Comparison of ENCODE assay signal across 10 cellular contexts in genomic region chr20:31664696-31665354, GRCh38. TPM values are rescaled to one million over a fixed set of nuclear protein-coding genes. Genes with fewer than 3 reads are reported as not detected.
DNase-seq lines count a peak whose midpoint lies in the region; ATAC-seq and TF ChIP-seq lines count a peak whose summit lies in the region.
"Had no signal": no experiment of that assay in that cellular context is flagged by ENCODE, and none has a peak within 500 bp of the region (broad histone marks: within the 10 kb centered on the region; RNA-seq: fewer than 3 reads in every experiment).

No MANE protein-coding gene starts in this region.

- no peak for DNase-seq in activated CD4-positive, alpha-beta T cell treated with anti-CD3 and anti-CD28 coated beads, Interleukin-2, amount 10 ng/mL, durations not matched to agents 24 days and 14 days
- DNase-seq in activated CD4-positive, alpha-beta T cell treated with anti-CD3 and anti-CD28 coated beads, Interleukin-2, amount 50 U/mL, for 48 hours, result no peak
- DNase-seq in adipocyte (ENCODE audit: low read depth), result no peak
- DNase-seq in lower lobe of right lung, result no peak
- peak; percentile 26 to 42 for DNase-seq in thyroid gland
- no peak for DNase-seq in DMS79 (lab: John Stamatoyannopoulos, UW)
- no peak for DNase-seq in iPS-NIHi11 (ENCODE audit: low spot score)
- DNase-seq in A172 (ENCODE audit: low spot score), result no peak
- DNase-seq: MV-4-11 had no signal

- H3K4me1 ChIP-seq in adipocyte (ENCODE audit: control insufficient read depth, insufficient read depth, low read length) (peaks cover 62% of the 10 kb centered on the region), lower lobe of right lung (peaks cover 79% of the 10 kb centered on the region), thyroid gland (peaks cover 56 to 82% of the 10 kb centered on the region in 2 donors)

- 27 to 31% methylated on average over 2 of the region's 2 CpGs for WGBS in thyroid gland, 2 donors

- no peaks in the 10 kb centered on the region for H3K9me3 Mint-ChIP-seq in activated CD4-positive, alpha-beta T cell treated with anti-CD3 and anti-CD28 coated beads, Interleukin-2, amount 10 ng/mL, durations not matched to agents 24 days and 14 days

- H3K36me3 ChIP-seq in adipocyte (ENCODE audit: control insufficient read depth, insufficient read depth, low read length, severe bottlenecking), result peaks cover 36% of the 10 kb centered on the region
- H3K36me3 ChIP-seq in lower lobe of right lung, result peaks cover 25% of the 10 kb centered on the region
- peaks cover 8 to 19% of the 10 kb centered on the region in 2 donors for H3K36me3 ChIP-seq in thyroid gland

- H3K4me3 Mint-ChIP-seq in activated CD4-positive, alpha-beta T cell treated with anti-CD3 and anti-CD28 coated beads, Interleukin-2, amount 10 ng/mL, durations not matched to agents 24 days and 14 days, result no peak overlapping the region
- H3K4me3 Mint-ChIP-seq: B cell had no signal

- no peaks in the 10 kb centered on the region for H3K27me3 Mint-ChIP-seq in activated CD4-positive, alpha-beta T cell treated with anti-CD3 and anti-CD28 coated beads, Interleukin-2, amount 10 ng/mL, durations not matched to agents 24 days and 14 days
- H3K27me3 Mint-ChIP-seq: B cell had no signal

- peaks cover 65% of the 10 kb centered on the region for H3K4me1 Mint-ChIP-seq in activated CD4-positive, alpha-beta T cell treated with anti-CD3 and anti-CD28 coated beads, Interleukin-2, amount 10 ng/mL, durations not matched to agents 24 days and 14 days

- H3K4me3 ChIP-seq in adipocyte (ENCODE audit: low read length) (no peak overlapping the region), lower lobe of right lung (no peak overlapping the region), thyroid gland (replicated peaks in 1 of 3) (no peak overlapping the region)

- TF ChIP-seq POLR2A in thyroid gland (IDR thresholded peaks at IDR 0.05), result no peak

- ATAC-seq in lower lobe of right lung, result peak in 1 of 2 donors; percentile 20

- H3K27ac Mint-ChIP-seq in activated CD4-positive, alpha-beta T cell treated with anti-CD3 and anti-CD28 coated beads, Interleukin-2, amount 10 ng/mL, durations not matched to agents 24 days and 14 days, result peak overlapping the region; percentile 81

- intact Hi-C loops in activated CD4-positive, alpha-beta T cell treated with anti-CD3 and anti-CD28 coated beads, Interleukin-2, amount 10 ng/mL, durations not matched to agents 24 days and 14 days (cut with micrococcal nuclease), result no loop called here
- intact Hi-C loops in lower lobe of right lung (cut with DNase I), result loop anchor here (10.0 kb wide), 1 partner anchor 50 kb away; no protein-coding TSS in a partner anchor
- intact Hi-C loops in thyroid gland (cut with DNase I), result no loop called here

- H3K27ac ChIP-seq in lower lobe of right lung (peak overlapping the region; percentile 80), thyroid gland (peak overlapping the region; percentile 80 to 90 (median 86))

- no peaks in the 10 kb centered on the region for H3K27me3 ChIP-seq in adipocyte (replicated peaks; ENCODE audit: control insufficient read depth, insufficient read depth, low read length)
- no peaks in the 10 kb centered on the region for H3K27me3 ChIP-seq in lower lobe of right lung (ENCODE audit: low read depth)
- H3K27me3 ChIP-seq in thyroid gland, result no peaks in the 10 kb centered on the region

- TF ChIP-seq CTCF in lower lobe of right lung (IDR thresholded peaks at IDR 0.05) (no peak), thyroid gland (IDR thresholded peaks at IDR 0.05) (no peak)

- H3K9ac ChIP-seq in adipocyte (ENCODE audit: low read length), result peak overlapping the region; percentile 65

- H3K9me3 ChIP-seq in adipocyte (ENCODE audit: control insufficient read depth, low read length) (no peaks in the 10 kb centered on the region), lower lobe of right lung (no peaks in the 10 kb centered on the region), thyroid gland (no peaks in the 10 kb centered on the region)

- H3K36me3 Mint-ChIP-seq in activated CD4-positive, alpha-beta T cell treated with anti-CD3 and anti-CD28 coated beads, Interleukin-2, amount 10 ng/mL, durations not matched to agents 24 days and 14 days (ENCODE audit: low read depth), result peaks cover 77% of the 10 kb centered on the region

RNA-seq across cellular contexts. Expression of gene COX4I2, which starts 27.1 kb away (rescaled TPM):
- not detected in 2 replicates for total RNA-seq in activated CD4-positive, alpha-beta T cell treated with anti-CD3 and anti-CD28 coated beads, Interleukin-2, amount 10 ng/mL, durations not matched to agents 24 days and 14 days
- total RNA-seq in lower lobe of right lung (17.1 TPM), thyroid gland (1 to 10 TPM; 1.1 to 4.8 (median 3.4) TPM)
- total RNA-seq in A172 (2014; rRNA removed; shearing (Covaris generic)), result not detected in 2 replicates
- total RNA-seq: B cell had no signal

RNA-seq across cellular contexts. Expression of gene BCL2L1, which starts 57.8 kb away (rescaled TPM):
- 379 and 381 TPM in 2 replicates for total RNA-seq in activated CD4-positive, alpha-beta T cell treated with anti-CD3 and anti-CD28 coated beads, Interleukin-2, amount 10 ng/mL, durations not matched to agents 24 days and 14 days
- total RNA-seq in lower lobe of right lung, result 126 TPM
- total RNA-seq in thyroid gland, result 100 to 1,000 TPM; 110 to 154 (median 125) TPM
- 202 and 212 TPM in 2 replicates for total RNA-seq in A172 (2014; rRNA removed; shearing (Covaris generic))

RNA-seq across cellular contexts. Expression of gene ID1, which starts 59.7 kb away (rescaled TPM):
- total RNA-seq in activated CD4-positive, alpha-beta T cell treated with anti-CD3 and anti-CD28 coated beads, Interleukin-2, amount 10 ng/mL, durations not matched to agents 24 days and 14 days, result 2.7 and 2.9 TPM in 2 replicates
- total RNA-seq in lower lobe of right lung, result 196 TPM
- 1,000 to 10,000 TPM; 1,083 to 1,350 (median 1,205) TPM for total RNA-seq in thyroid gland
- 395 and 602 TPM in 2 replicates for total RNA-seq in A172 (2014; rRNA removed; shearing (Covaris generic))

Comparison
In these comparisons a context has a peak if more than half of its experiments do, and no peak if none do; other contexts are left out.
1. DNase-seq: peak in thyroid gland (2 of 2); none in activated CD4-positive, alpha-beta T cell treated with anti-CD3 and anti-CD28 coated beads, Interleukin-2, amount 10 ng/mL, durations not matched to agents 24 days and 14 days (single experiment), activated CD4-positive, alpha-beta T cell treated with anti-CD3 and anti-CD28 coated beads, Interleukin-2, amount 50 U/mL, for 48 hours (0 of 2), adipocyte (single experiment), lower lobe of right lung (single experiment), DMS79 (single experiment), iPS-NIHi11 (single experiment) and A172 (single experiment).
2. RNA of gene ID1, which starts 59.7 kb away (total RNA-seq): 1,083 to 1,350 TPM in thyroid gland, 395 to 602 TPM in A172 and 196 TPM in lower lobe of right lung (single experiment); 2.7 to 2.9 TPM in activated CD4-positive, alpha-beta T cell treated with anti-CD3 and anti-CD28 coated beads, Interleukin-2, amount 10 ng/mL, durations not matched to agents 24 days and 14 days; every median in the first group is over 10 times any median in the second.